Comparison of ENCODE assay signal across 8 cellular contexts in genomic region chr3:177679568-177680441, GRCh38.
A peak's percentile ranks its signal among the peaks of the same experiment; 100 is the strongest.
DNase-seq lines count a peak whose midpoint lies in the region; ATAC-seq, FAIRE-seq and TF ChIP-seq lines count a peak whose summit lies in the region.

No MANE protein-coding gene starts in this region.

- H3K4me3 Mint-ChIP-seq in T-helper 2 cell treated with Interferon-gamma antibody and Interleukin-4, amounts not matched to agents 5 μg/mL and 100 μg/mL, for 36 hours: peak overlapping the region; percentile 5

- H3K4me1 Mint-ChIP-seq in T-helper 2 cell treated with Interferon-gamma antibody and Interleukin-4, amounts not matched to agents 5 μg/mL and 100 μg/mL, for 36 hours (ENCODE audit: low read depth): peaks cover 30% of the 10 kb centered on the region

- no peak overlapping the region for H3K4me3 ChIP-seq in right cardiac atrium (ENCODE audit: low read length)
- H3K4me3 ChIP-seq in H7 (ENCODE audit: insufficient read depth, low read depth, low read length): no peak overlapping the region
- no peak overlapping the region for H3K4me3 ChIP-seq in thyroid gland (replicated peaks in 1 of 3)

- H3K9me3 ChIP-seq in right cardiac atrium (ENCODE audit: control insufficient read depth, low read length): no peaks in the 10 kb centered on the region
- H3K9me3 ChIP-seq in thyroid gland: no peaks in the 10 kb centered on the region

- H3K27ac ChIP-seq in right cardiac atrium (ENCODE audit: low read length): no peak overlapping the region
- H3K27ac ChIP-seq in thyroid gland: no peak overlapping the region

- intact Hi-C loops in right cardiac atrium (cut with DNase I): no loop called here
- intact Hi-C loops in thyroid gland (cut with DNase I): no loop called here

- no peaks in the 10 kb centered on the region for H3K36me3 ChIP-seq in H7 (replicated peaks; ENCODE audit: control insufficient read depth, insufficient read depth, low read length)
- H3K36me3 ChIP-seq in thyroid gland: no peaks in the 10 kb centered on the region

- H3K27me3 Mint-ChIP-seq in T-helper 2 cell treated with Interferon-gamma antibody and Interleukin-4, amounts not matched to agents 5 μg/mL and 100 μg/mL, for 36 hours (ENCODE audit: low read depth): no peaks in the 10 kb centered on the region

- peak; percentile 85 for FAIRE-seq in H54 (lab: Jason Lieb, UNC)

- peak; percentile 56 to 87 for ATAC-seq in right cardiac atrium

- H3K36me3 Mint-ChIP-seq in T-helper 2 cell treated with Interferon-gamma antibody and Interleukin-4, amounts not matched to agents 5 μg/mL and 100 μg/mL, for 36 hours (ENCODE audit: low read depth): peaks cover 2% of the 10 kb centered on the region

- H3K27ac Mint-ChIP-seq in T-helper 2 cell treated with Interferon-gamma antibody and Interleukin-4, amounts not matched to agents 5 μg/mL and 100 μg/mL, for 36 hours: peak overlapping the region; percentile 49

- TF ChIP-seq CTCF in thyroid gland (IDR thresholded peaks at IDR 0.05): no peak

- no peak for TF ChIP-seq POLR2A in H54 (IDR thresholded peaks at IDR 0.05; ENCODE audit: low read depth, low read length)
- no peak for TF ChIP-seq POLR2A in thyroid gland (IDR thresholded peaks at IDR 0.05)

- no peaks in the 10 kb centered on the region for H3K9me3 Mint-ChIP-seq in T-helper 2 cell treated with Interferon-gamma antibody and Interleukin-4, amounts not matched to agents 5 μg/mL and 100 μg/mL, for 36 hours

- WGBS in right cardiac atrium: 22% methylated on average over 5 of the region's 5 CpGs
- 63 to 65% methylated on average over 5 of the region's 5 CpGs for WGBS in thyroid gland, 2 donors

- H3K27me3 ChIP-seq in right cardiac atrium (ENCODE audit: control insufficient read depth, insufficient read depth) (no peaks in the 10 kb centered on the region), H7 (ENCODE audit: control insufficient read depth, insufficient read depth, low read length) (no peaks in the 10 kb centered on the region), thyroid gland (no peaks in the 10 kb centered on the region)

- DNase-seq in EL (peak; percentile 50), H54 (ENCODE audit: insufficient read length, low spot score) (no peak), right cardiac atrium (peak in 2 of 3 donors; percentile 17 to 54), H7 (no peak), globus pallidus (ENCODE audit: low spot score) (no peak), thyroid gland (no peak), cerebellar cortex (ENCODE audit: low spot score) (no peak)
- peak; percentile 43 for DNase-seq in T-helper 2 cell treated with Interferon-gamma antibody and Interleukin-4, amounts not matched to agents 5 μg/mL and 100 μg/mL, for 36 hours (ENCODE audit: low spot score)

- H3K4me1 ChIP-seq in right cardiac atrium (ENCODE audit: control insufficient read depth, insufficient read depth, low read length) (peaks cover 4% of the 10 kb centered on the region), thyroid gland (peaks cover 21 to 23% of the 10 kb centered on the region in 2 donors)

Comparison
In these comparisons a context has a peak if more than half of its experiments do, and no peak if none do; other contexts are left out.
1. DNase-seq: peak in EL (single experiment), T-helper 2 cell treated with Interferon-gamma antibody and Interleukin-4, amounts not matched to agents 5 μg/mL and 100 μg/mL, for 36 hours (single experiment) and right cardiac atrium (2 of 3); none in H54 (single experiment), H7 (single experiment), globus pallidus (single experiment), thyroid gland (0 of 2) and cerebellar cortex (single experiment).